ENCODE assay signal across 8 cellular contexts in the genomic region with DNA sequence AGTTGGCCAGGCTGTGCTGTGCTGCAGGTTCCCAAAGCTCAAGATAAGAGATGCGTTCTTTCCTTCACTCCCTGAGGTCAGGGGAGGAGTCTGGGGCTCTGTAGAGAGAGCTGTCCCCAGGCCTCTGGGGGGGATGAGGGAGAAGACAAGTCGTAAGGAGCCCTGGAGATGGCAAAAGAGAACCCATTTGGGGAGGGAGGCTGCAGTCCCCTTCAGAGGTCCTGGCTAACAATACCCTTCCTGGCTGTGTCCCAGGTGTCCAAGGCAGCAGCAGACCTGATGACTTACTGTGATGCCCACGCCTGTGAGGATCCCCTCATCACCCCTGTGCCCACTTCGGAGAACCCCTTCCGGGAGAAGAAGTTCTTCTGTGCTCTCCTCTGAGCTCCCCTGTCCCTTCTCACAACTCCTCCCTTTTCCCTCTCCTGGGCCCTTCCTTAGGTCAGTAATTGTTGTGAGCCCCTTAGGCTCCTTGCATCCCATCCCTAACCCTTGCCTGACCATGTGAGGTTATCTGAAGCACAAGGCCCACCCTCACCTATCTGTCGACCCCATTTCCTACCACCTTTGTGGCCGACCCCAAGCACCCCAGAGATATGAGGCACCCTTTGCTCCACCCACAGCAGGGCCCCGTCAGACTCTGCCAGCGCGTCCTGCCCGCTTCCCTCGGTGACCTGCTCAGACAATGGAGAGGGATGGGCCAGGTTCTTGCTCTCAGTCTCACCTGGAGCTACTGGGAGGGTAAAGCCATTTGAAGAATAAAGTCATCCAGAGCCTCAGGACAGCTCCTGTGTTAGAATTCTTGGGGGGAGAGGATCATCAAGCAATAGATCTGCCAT.
DNase-seq lines count a peak whose midpoint lies in the region; ATAC-seq lines count a peak whose summit lies in the region.

No MANE protein-coding gene starts in this region.

- H3K9ac ChIP-seq in iPS-18a (ENCODE audit: low read length), result peak overlapping the region; percentile 95

- no peaks in the 10 kb centered on the region for H3K9me3 ChIP-seq in iPS-18a (ENCODE audit: control insufficient read depth, low read depth, low read length)

- peaks cover 26% of the 10 kb centered on the region for H3K4me1 ChIP-seq in iPS-18a (ENCODE audit: control insufficient read depth, low read depth, low read length)

- no peaks in the 10 kb centered on the region for H3K27me3 ChIP-seq in iPS-18a (ENCODE audit: control insufficient read depth, insufficient read depth, low read length)

- H3K36me3 ChIP-seq in iPS-18a (ENCODE audit: control insufficient read depth, low read depth, low read length), result peaks cover 25% of the 10 kb centered on the region

- H3K4me3 ChIP-seq in iPS-18a (ENCODE audit: low read length), result peak overlapping the region; percentile 94

- H3K27ac ChIP-seq in iPS-18a (ENCODE audit: low read length), result peak overlapping the region; percentile 89

- no peak for ATAC-seq in HG02885 (IDR thresholded peaks at IDR 0.05; ENCODE audit: poor library complexity, unreplicated experiment)

- DNase-seq in DMS153 (lab: John Stamatoyannopoulos, UW) (peak; percentile 34), NCI-H748 treated with DMSO at 0.1 percent for 48 hours (lab: John Stamatoyannopoulos, UW) (peak; percentile 52), AG20443 (ENCODE audit: low spot score) (no peak), dedifferentiated amniotic fluid mesenchymal stem cell (ENCODE audit: extremely low spot score) (no peak)
- DNase-seq in activated naive CD4-positive, alpha-beta T cell treated with anti-CD3 and anti-CD28 coated beads, Interleukin-2, amount 50 U/mL, for 16 hours, result peak; percentile 46
- peak; percentile 36 for DNase-seq in stimulated activated CD4-positive, alpha-beta T cell treated with anti-CD3 and anti-CD28 coated beads, Interleukin-1b, Interleukin-23, amount 100 ng/mL, for 48 hours

Comparison
In these comparisons a context has a peak if more than half of its experiments do, and no peak if none do; other contexts are left out.
1. DNase-seq: peak in DMS153 (single experiment), NCI-H748 treated with DMSO at 0.1 percent for 48 hours (single experiment), activated naive CD4-positive, alpha-beta T cell treated with anti-CD3 and anti-CD28 coated beads, Interleukin-2, amount 50 U/mL, for 16 hours (single experiment) and stimulated activated CD4-positive, alpha-beta T cell treated with anti-CD3 and anti-CD28 coated beads, Interleukin-1b, Interleukin-23, amount 100 ng/mL, for 48 hours (single experiment); none in AG20443 (single experiment) and dedifferentiated amniotic fluid mesenchymal stem cell (single experiment).